In genomic region chr21:34771512-34772028, GRCh38 we compare ENCODE assay signal across 1 cellular context.
TF ChIP-seq lines count a peak whose summit lies in the region.

No MANE protein-coding gene starts in this region.

TF ChIP-seq in K562, 482 proteins besides CTCF, POLR2A, EP300 and RAD21 (continued from another document and continues in another):
- TF ChIP-seq ZBTB12 (CRISPR knock-in tag; IDR thresholded peaks at IDR 0.05) (no peak), ZNF239 (CRISPR knock-in tag; IDR thresholded peaks at IDR 0.05) (no peak), XRCC3 (IDR thresholded peaks at IDR 0.05) (no peak), BRF1 (IDR thresholded peaks at IDR 0.05; ENCODE audit: borderline replicate concordance, extremely low read depth, insufficient read length) (no peak), BHLHE40 (IDR thresholded peaks at IDR 0.05; ENCODE audit: low read length) (peak; percentile 61; the same call in 1 of the 2 replicates), BCOR (IDR thresholded peaks at IDR 0.05) (no peak), MAFG (tag; conservative IDR thresholded peaks at IDR 0.05) (no peak), ZNF551 (CRISPR knock-in tag; IDR thresholded peaks at IDR 0.05) (no peak), PRPF4 (IDR thresholded peaks at IDR 0.05; ENCODE audit: insufficient read depth, low read depth, low read length, poor library complexity, severe bottlenecking) (no peak), SAP30 (IDR thresholded peaks at IDR 0.05; ENCODE audit: borderline replicate concordance, insufficient read depth, low read depth, low read length, poor library complexity, severe bottlenecking) (no peak), ZBTB43 (CRISPR knock-in tag; IDR thresholded peaks at IDR 0.05) (no peak), ZNF444 (CRISPR knock-in tag; IDR thresholded peaks at IDR 0.05) (no peak), ZNF780A (CRISPR knock-in tag; IDR thresholded peaks at IDR 0.05) (no peak), FOS (IDR thresholded peaks at IDR 0.05; ENCODE audit: extremely low read depth, insufficient read length) (no peak), SMARCC2 (IDR thresholded peaks at IDR 0.05; ENCODE audit: low read depth) (peak; percentile 59; the same call in 1 of the 2 replicates), ZNF224 (CRISPR knock-in tag; IDR thresholded peaks at IDR 0.05) (no peak), ZNF263 (CRISPR knock-in tag; IDR thresholded peaks at IDR 0.05; ENCODE audit: borderline replicate concordance) (no peak), TEAD4 (IDR thresholded peaks at IDR 0.05; ENCODE audit: low read length) (peak; percentile 79), TEAD4 (CRISPR knock-in tag; IDR thresholded peaks at IDR 0.05; ENCODE audit: borderline replicate concordance) (no peak), HMG20B (CRISPR knock-in tag; IDR thresholded peaks at IDR 0.05) (no peak), NCOA6 (IDR thresholded peaks at IDR 0.05) (no peak), VEZF1 (CRISPR knock-in tag; IDR thresholded peaks at IDR 0.05) (peak; percentile 36), SFPQ (IDR thresholded peaks at IDR 0.05; ENCODE audit: low read depth, low read length) (no peak), HES1 (IDR thresholded peaks at IDR 0.05; ENCODE audit: low read depth) (peak; percentile 94), KLF1 (tag; IDR thresholded peaks at IDR 0.05) (no peak), NR0B1 (IDR thresholded peaks at IDR 0.05; ENCODE audit: partially characterized antibody) (no peak), PHF8 (IDR thresholded peaks at IDR 0.05; ENCODE audit: borderline replicate concordance, low read length) (no peak), ZBTB26 (CRISPR knock-in tag; IDR thresholded peaks at IDR 0.05) (no peak), ADNP (tag; IDR thresholded peaks at IDR 0.05) (no peak), LCOR (CRISPR knock-in tag; IDR thresholded peaks at IDR 0.05) (no peak), ARID4B (CRISPR knock-in tag; IDR thresholded peaks at IDR 0.05) (no peak), ZNF24 (IDR thresholded peaks at IDR 0.05) (no peak; the same call in 1 of the 2 replicates), ZKSCAN1 (IDR thresholded peaks at IDR 0.05; ENCODE audit: low read depth, low read length) (no peak), EHMT2 (IDR thresholded peaks at IDR 0.05) (no peak), NFIX (CRISPR knock-in tag; IDR thresholded peaks at IDR 0.05; ENCODE audit: low read depth) (no peak), FOXK2 (conservative IDR thresholded peaks at IDR 0.05 in 1 of 2, IDR thresholded peaks at IDR 0.05 in 1 of 2; ENCODE audit: low read depth in 2 of 2) (no peak), GABPA (tag; conservative IDR thresholded peaks at IDR 0.05; ENCODE audit: low read depth) (peak; percentile 28; the same call in 1 of the 2 replicates), POLR2AphosphoS2 (IDR thresholded peaks at IDR 0.05; ENCODE audit: low read length) (no peak), MAFK (IDR thresholded peaks at IDR 0.05; ENCODE audit: low read length) (no peak), HDAC1 (IDR thresholded peaks at IDR 0.05) (no peak), ZNF197 (CRISPR knock-in tag; IDR thresholded peaks at IDR 0.05; ENCODE audit: low read depth) (peak; percentile 78; the same call in 1 of the 2 replicates), SREBF2 (CRISPR knock-in tag; IDR thresholded peaks at IDR 0.05) (no peak), NKRF (IDR thresholded peaks at IDR 0.05; ENCODE audit: borderline replicate concordance) (no peak), MXI1 (IDR thresholded peaks at IDR 0.05; ENCODE audit: low read depth, low read length) (no peak), NR2C2 (CRISPR knock-in tag; IDR thresholded peaks at IDR 0.05) (no peak), NR2C2 (tag; IDR thresholded peaks at IDR 0.05) (peak; percentile 64; the same call in 1 of the 2 replicates), HMGXB4 (CRISPR knock-in tag; IDR thresholded peaks at IDR 0.05) (no peak), ZZZ3 (IDR thresholded peaks at IDR 0.05) (no peak), CTBP1 (IDR thresholded peaks at IDR 0.05; ENCODE audit: borderline replicate concordance) (peak; percentile 92), POLR2G (IDR thresholded peaks at IDR 0.05; ENCODE audit: low read depth, low read length) (no peak), U2AF1 (optimal IDR thresholded peaks at IDR 0.05; ENCODE audit: low read depth, low read length) (no peak), TCF7L2 (IDR thresholded peaks at IDR 0.05; ENCODE audit: low read depth, low read length) (no peak), SRSF1 (IDR thresholded peaks at IDR 0.05; ENCODE audit: low read depth, low read length) (no peak)
